ENCODE assay signal across 7 cellular contexts in genomic region chr18:3995476-3996102, GRCh38.
DNase-seq lines count a peak whose midpoint lies in the region; ATAC-seq and TF ChIP-seq lines count a peak whose summit lies in the region.

No MANE protein-coding gene starts in this region.

- no peaks in the 10 kb centered on the region for H3K9me3 Mint-ChIP-seq in endothelial cell (ENCODE audit: unreplicated experiment)
- H3K9me3 Mint-ChIP-seq in naive thymus-derived CD4-positive, alpha-beta T cell: no peaks in the 10 kb centered on the region

- H3K27ac ChIP-seq in naive thymus-derived CD4-positive, alpha-beta T cell (ENCODE audit: low read depth, low read length): no peak overlapping the region
- peak overlapping the region; percentile 1 to 21 for H3K27ac ChIP-seq in testis

- H3K4me3 ChIP-seq in GM12875 (ENCODE audit: low read depth, low read length) (no peak overlapping the region), testis (no peak overlapping the region)
- H3K4me3 ChIP-seq in naive thymus-derived CD4-positive, alpha-beta T cell (ENCODE audit: low read length): no peak overlapping the region

- no peaks in the 10 kb centered on the region for H3K4me1 ChIP-seq in naive thymus-derived CD4-positive, alpha-beta T cell (ENCODE audit: control insufficient read depth in 2 of 2, insufficient read depth in 2 of 2, low read length in 2 of 2)
- H3K4me1 ChIP-seq in testis: no peaks in the 10 kb centered on the region

- peak; percentile 65 for DNase-seq in NCI-H510A (lab: John Stamatoyannopoulos, UW)
- peak; percentile 29 for DNase-seq in activated CD4-positive, alpha-beta T cell treated with anti-CD3 and anti-CD28 coated beads, Interleukin-2, amount 50 U/mL, for 1 hour
- peak; percentile 51 for DNase-seq in endothelial cell (ENCODE audit: low spot score)
- peak in 8 of 9 donors; percentile 8 to 57 (median 40) for DNase-seq in naive thymus-derived CD4-positive, alpha-beta T cell
- DNase-seq in testis: peak; percentile 84

- H3K4me1 Mint-ChIP-seq in endothelial cell (ENCODE audit: unreplicated experiment): peaks cover 5% of the 10 kb centered on the region
- H3K4me1 Mint-ChIP-seq in naive thymus-derived CD4-positive, alpha-beta T cell: peaks cover 0 to 5% (median 0%) of the 10 kb centered on the region in 7 donors

- POLR2A ChIA-PET in naive thymus-derived CD4-positive, alpha-beta T cell (lab: Charles Lee): no interaction called here

- peak; percentile 65 for ATAC-seq in HG03097 (IDR thresholded peaks at IDR 0.05; ENCODE audit: low FRiP score, unreplicated experiment)
- ATAC-seq in naive thymus-derived CD4-positive, alpha-beta T cell: peak; percentile 68

- TF ChIP-seq POLR2A in testis (IDR thresholded peaks at IDR 0.05): no peak

- no peak overlapping the region for H3K4me3 Mint-ChIP-seq in endothelial cell (ENCODE audit: unreplicated experiment)
- no peak overlapping the region for H3K4me3 Mint-ChIP-seq in naive thymus-derived CD4-positive, alpha-beta T cell

- no peaks in the 10 kb centered on the region for H3K36me3 ChIP-seq in naive thymus-derived CD4-positive, alpha-beta T cell (ENCODE audit: control insufficient read depth in 2 of 3, insufficient read depth in 3 of 3, low read length in 3 of 3)
- H3K36me3 ChIP-seq in testis (ENCODE audit: low read depth, missing control alignments): no peaks in the 10 kb centered on the region

- intact Hi-C loops in naive thymus-derived CD4-positive, alpha-beta T cell (cut with micrococcal nuclease): loop anchor here (1.0 to 5.0 kb wide), 4 partner anchors 10 to 713 kb away; no protein-coding TSS in a partner anchor
- intact Hi-C loops in testis (cut with DNase I; ENCODE audit: low total_unique reads): no loop called here

- no peaks in the 10 kb centered on the region for H3K27me3 Mint-ChIP-seq in endothelial cell (ENCODE audit: unreplicated experiment)
- peaks cover 0 to 12% (median 0%) of the 10 kb centered on the region in 5 donors for H3K27me3 Mint-ChIP-seq in naive thymus-derived CD4-positive, alpha-beta T cell

- no peaks in the 10 kb centered on the region for H3K36me3 Mint-ChIP-seq in endothelial cell (ENCODE audit: low read depth, unreplicated experiment)
- H3K36me3 Mint-ChIP-seq in naive thymus-derived CD4-positive, alpha-beta T cell: no peaks in the 10 kb centered on the region

- CTCF ChIA-PET in naive thymus-derived CD4-positive, alpha-beta T cell (lab: Charles Lee): interaction anchor here (0.6 to 1.7 kb wide), 4 partner anchors 10 to 859 kb away, joined by 3 to 12 read pairs (median 6); no protein-coding TSS in a partner anchor

- H3K27ac Mint-ChIP-seq in endothelial cell (ENCODE audit: unreplicated experiment): no peak overlapping the region
- H3K27ac Mint-ChIP-seq in naive thymus-derived CD4-positive, alpha-beta T cell: no peak overlapping the region

- TF ChIP-seq CTCF in GM12875 (IDR thresholded peaks at IDR 0.05; ENCODE audit: borderline replicate concordance, insufficient read depth, low read depth, low read length) (peak; percentile 76), endothelial cell (IDR thresholded peaks at IDR 0.05; ENCODE audit: unreplicated experiment) (peak; percentile 94), testis (IDR thresholded peaks at IDR 0.05) (peak; percentile 63 to 80 (median 73))

- no peaks in the 10 kb centered on the region for H3K27me3 ChIP-seq in naive thymus-derived CD4-positive, alpha-beta T cell (ENCODE audit: control insufficient read depth in 2 of 2, insufficient read depth in 2 of 2, low read length in 2 of 2)
- H3K27me3 ChIP-seq in testis: no peaks in the 10 kb centered on the region

- 7 to 8% methylated on average over 8 of the region's 8 CpGs for WGBS in testis, 2 donors

- H3K9me3 ChIP-seq in naive thymus-derived CD4-positive, alpha-beta T cell (ENCODE audit: control insufficient read depth in 2 of 3, low read length in 3 of 3): no peaks in the 10 kb centered on the region
- no peaks in the 10 kb centered on the region for H3K9me3 ChIP-seq in testis

Comparison
In these comparisons a context has a peak if more than half of its experiments do, and no peak if none do; other contexts are left out.
1. DNase-seq: peak in every context shown above with its lines; median percentile 84 in testis; 65 in NCI-H510A; 51 in endothelial cell; 40 in naive thymus-derived CD4-positive, alpha-beta T cell; 29 in activated CD4-positive, alpha-beta T cell treated with anti-CD3 and anti-CD28 coated beads, Interleukin-2, amount 50 U/mL, for 1 hour.